ENCODE assay signal across 27 cellular contexts in genomic region chr1:48216276-48216675, GRCh38. TPM values are rescaled to one million over a fixed set of nuclear protein-coding genes. Genes with fewer than 3 reads are reported as not detected.
"Had no signal": no experiment of that assay in that cellular context is flagged by ENCODE, and none has a peak within 500 bp of the region (broad histone marks: within the 10 kb centered on the region; RNA-seq: fewer than 3 reads in every experiment).

No MANE protein-coding gene starts in this region.

- H3K4me3 ChIP-seq: body of pancreas, dorsolateral prefrontal cortex, ovary, sigmoid colon, transverse colon had no signal

- H3K9me3 ChIP-seq: body of pancreas, ovary, sigmoid colon, transverse colon had no signal

- H3K27me3 ChIP-seq: body of pancreas, dorsolateral prefrontal cortex, ovary, sigmoid colon, transverse colon had no signal

- H3K4me1 Mint-ChIP-seq: activated CD4-positive, alpha-beta memory T cell treated with anti-CD3 and anti-CD28 coated beads, Interleukin-2, amount 10 ng/mL, durations not matched to agents 7 days and 5 days; activated CD4-positive, alpha-beta T cell treated with anti-CD3 and anti-CD28 coated beads, Interleukin-2, amount 10 ng/mL, durations not matched to agents 7 days and 5 days; mesothelial cell of epicardium; naive B cell; stimulated activated naive B cell treated with anti-CD40 and anti-IgM and Interleukin-4, amounts not matched to agents 10 μg/mL and 1 μg/mL and 100 μg/mL, for 72 hours had no signal

- H3K36me3 ChIP-seq: ovary, sigmoid colon, transverse colon had no signal

- H3K27ac Mint-ChIP-seq: activated CD4-positive, alpha-beta memory T cell treated with anti-CD3 and anti-CD28 coated beads, Interleukin-2, amount 10 ng/mL, durations not matched to agents 7 days and 5 days; activated CD4-positive, alpha-beta T cell treated with anti-CD3 and anti-CD28 coated beads, Interleukin-2, amount 10 ng/mL, durations not matched to agents 7 days and 5 days; mesothelial cell of epicardium; naive B cell; nephron progenitor cell; progenitor cell of endocrine pancreas; stimulated activated naive B cell treated with anti-CD40 and anti-IgM and Interleukin-4, amounts not matched to agents 10 μg/mL and 1 μg/mL and 100 μg/mL, for 72 hours; T-helper 1 cell treated with Interleukin-12 subunit alpha and Interleukin-12 subunit beta and Interleukin-4 antibody, amounts not matched to agents 30 μg/mL and 1 μg/mL, for 36 hours; WTC11 had no signal

- H3K36me3 Mint-ChIP-seq: activated naive CD4-positive, alpha-beta T cell treated with anti-CD3 and anti-CD28 coated beads, Interleukin-2, amount 50 U/mL, for 72 hours; mesothelial cell of epicardium; naive B cell had no signal

- ATAC-seq: activated naive CD4-positive, alpha-beta T cell treated with anti-CD3 and anti-CD28 coated beads, Interleukin-2, amount 50 U/mL, for 72 hours; activated T-cell treated with anti-CD3 and anti-CD28 coated beads, Interleukin-2, amount 50 U/mL, for 4 hours; body of pancreas; stimulated activated naive B cell treated with anti-CD40 and anti-IgM and Interleukin-4, amounts not matched to agents 10 μg/mL and 1 μg/mL and 100 μg/mL, for 72 hours had no signal

- DNase-seq: activated CD4-positive, alpha-beta memory T cell treated with anti-CD3 and anti-CD28 coated beads, Interleukin-2, amount 10 ng/mL, durations not matched to agents 7 days and 5 days; activated CD4-positive, alpha-beta T cell treated with anti-CD3 and anti-CD28 coated beads for 1 hour; activated CD4-positive, alpha-beta T cell treated with anti-CD3 and anti-CD28 coated beads, Interleukin-2, amount 10 ng/mL, durations not matched to agents 7 days and 5 days; activated naive CD4-positive, alpha-beta T cell; activated T-cell treated with anti-CD3 and anti-CD28 coated beads, Interleukin-2, amount 50 U/mL, for 4 hours; aorta; body of pancreas; dorsolateral prefrontal cortex; effector memory CD4-positive, alpha-beta T cell; foreskin keratinocyte; mammary epithelial cell; naive B cell; nephron progenitor cell; ovary; retina; sigmoid colon; small intestine; stimulated activated naive B cell treated with anti-CD40 and anti-IgM and Interleukin-4, amounts not matched to agents 10 μg/mL and 1 μg/mL and 100 μg/mL, for 72 hours; T1000; transverse colon had no signal

- H3K9me3 Mint-ChIP-seq: activated CD4-positive, alpha-beta memory T cell treated with anti-CD3 and anti-CD28 coated beads, Interleukin-2, amount 10 ng/mL, durations not matched to agents 7 days and 5 days; activated CD4-positive, alpha-beta T cell treated with anti-CD3 and anti-CD28 coated beads, Interleukin-2, amount 10 ng/mL, durations not matched to agents 7 days and 5 days; activated naive CD4-positive, alpha-beta T cell treated with anti-CD3 and anti-CD28 coated beads, Interleukin-2, amount 50 U/mL, for 72 hours; activated T-cell treated with anti-CD3 and anti-CD28 coated beads, Interleukin-2, amount 50 U/mL, for 4 hours; mesothelial cell of epicardium; nephron progenitor cell; stimulated activated naive B cell treated with anti-CD40 and anti-IgM and Interleukin-4, amounts not matched to agents 10 μg/mL and 1 μg/mL and 100 μg/mL, for 72 hours; T-helper 1 cell treated with Interleukin-12 subunit alpha and Interleukin-12 subunit beta and Interleukin-4 antibody, amounts not matched to agents 30 μg/mL and 1 μg/mL, for 36 hours had no signal

- H3K4me1 ChIP-seq: foreskin keratinocyte, sigmoid colon, transverse colon had no signal

- H3K27ac ChIP-seq: body of pancreas, foreskin keratinocyte, ovary, sigmoid colon, transverse colon had no signal

- H3K4me3 Mint-ChIP-seq: activated CD4-positive, alpha-beta memory T cell treated with anti-CD3 and anti-CD28 coated beads, Interleukin-2, amount 10 ng/mL, durations not matched to agents 7 days and 5 days; activated CD4-positive, alpha-beta T cell treated with anti-CD3 and anti-CD28 coated beads, Interleukin-2, amount 10 ng/mL, durations not matched to agents 7 days and 5 days; activated T-cell treated with anti-CD3 and anti-CD28 coated beads, Interleukin-2, amount 50 U/mL, for 4 hours; mesothelial cell of epicardium; naive B cell; nephron progenitor cell; stimulated activated naive B cell treated with anti-CD40 and anti-IgM and Interleukin-4, amounts not matched to agents 10 μg/mL and 1 μg/mL and 100 μg/mL, for 72 hours; T-helper 1 cell treated with Interleukin-12 subunit alpha and Interleukin-12 subunit beta and Interleukin-4 antibody, amounts not matched to agents 30 μg/mL and 1 μg/mL, for 36 hours; WTC11 had no signal

RNA-seq across cellular contexts. Expression of gene SLC5A9, which starts 6.2 kb away (rescaled TPM):
- total RNA-seq: activated CD4-positive, alpha-beta memory T cell treated with anti-CD3 and anti-CD28 coated beads, Interleukin-2, amount 10 ng/mL, durations not matched to agents 7 days and 5 days; activated CD4-positive, alpha-beta T cell treated with anti-CD3 and anti-CD28 coated beads, Interleukin-2, amount 10 ng/mL, durations not matched to agents 7 days and 5 days; activated naive CD4-positive, alpha-beta T cell treated with anti-CD3 and anti-CD28 coated beads, Interleukin-2, amount 50 U/mL, for 72 hours; activated T-cell treated with anti-CD3 and anti-CD28 coated beads, Interleukin-2, amount 50 U/mL, for 4 hours; foreskin keratinocyte; glomerular endothelial cell; mammary epithelial cell; sigmoid colon; temporal lobe had no signal
